2 cellular contexts compared by ENCODE assay signal in genomic region chr19:42030605-42031004, GRCh38.
TF ChIP-seq lines count a peak whose summit lies in the region.

No MANE protein-coding gene starts in this region.

TF ChIP-seq in GM23338, 12 proteins besides CTCF, POLR2A, EP300 and RAD21:
- TF ChIP-seq NANOG (IDR thresholded peaks at IDR 0.05; ENCODE audit: borderline replicate concordance) = no peak
- TF ChIP-seq ZNF331 (CRISPR knock-in tag; IDR thresholded peaks at IDR 0.05; ENCODE audit: low read depth) = no peak
- TF ChIP-seq EZH2 (IDR thresholded peaks at IDR 0.05; ENCODE audit: low read depth, unreplicated experiment) = no peak
- no peak for TF ChIP-seq JUNB (IDR thresholded peaks at IDR 0.05; ENCODE audit: unreplicated experiment)
- no peak for TF ChIP-seq ZNF114 (CRISPR knock-in tag; IDR thresholded peaks at IDR 0.05)

TF ChIP-seq in H1, 55 proteins besides CTCF, POLR2A, EP300 and RAD21:
- no peak for TF ChIP-seq SUZ12 (IDR thresholded peaks at IDR 0.05; ENCODE audit: low read length)
- TF ChIP-seq SP1 (IDR thresholded peaks at IDR 0.05; ENCODE audit: low read depth, low read length) = no peak
- no peak for TF ChIP-seq TAF7 (optimal IDR thresholded peaks at IDR 0.05; ENCODE audit: borderline replicate concordance, low read depth, low read length)
- TF ChIP-seq TAF1 (IDR thresholded peaks at IDR 0.05; ENCODE audit: low read depth, low read length) = no peak
- TF ChIP-seq SAP30 (IDR thresholded peaks at IDR 0.05; ENCODE audit: insufficient read depth, insufficient replicate concordance, low read length) = no peak
- TF ChIP-seq CBX8 (IDR thresholded peaks at IDR 0.05; ENCODE audit: borderline replicate concordance, low read depth, low read length) = no peak
- no peak for TF ChIP-seq MAFK (IDR thresholded peaks at IDR 0.05; ENCODE audit: low read depth, low read length)
- TF ChIP-seq ASH2L (IDR thresholded peaks at IDR 0.05; ENCODE audit: low read length) = no peak
- no peak for TF ChIP-seq FOSL1 (IDR thresholded peaks at IDR 0.05; ENCODE audit: insufficient read depth, low read depth, low read length)
- no peak for TF ChIP-seq SIN3A (conservative IDR thresholded peaks at IDR 0.05 in 1 of 2, IDR thresholded peaks at IDR 0.05 in 1 of 2; ENCODE audit: low read depth in 1 of 2, low read length in 2 of 2)
- TF ChIP-seq YY1 (IDR thresholded peaks at IDR 0.05; ENCODE audit: low read depth, low read length) = no peak
- TF ChIP-seq POLR2AphosphoS5 (IDR thresholded peaks at IDR 0.05; ENCODE audit: low read depth, low read length) = no peak
- no peak for TF ChIP-seq EGR1 (IDR thresholded peaks at IDR 0.05; ENCODE audit: borderline replicate concordance, low read depth, low read length)
- TF ChIP-seq BACH1 (IDR thresholded peaks at IDR 0.05; ENCODE audit: low read length) = no peak
- no peak for TF ChIP-seq RNF2 (IDR thresholded peaks at IDR 0.05; ENCODE audit: borderline replicate concordance, low read depth, low read length, missing control alignments, poor library complexity, severe bottlenecking)
- TF ChIP-seq RFX5 (IDR thresholded peaks at IDR 0.05; ENCODE audit: borderline replicate concordance, low read depth, low read length) = no peak
- no peak for TF ChIP-seq CBX5 (IDR thresholded peaks at IDR 0.05; ENCODE audit: low read depth, low read length)
